In genomic region chr1:234315091-234315541, GRCh38 we compare ENCODE assay signal across 8 cellular contexts. TPM values are rescaled to one million over a fixed set of nuclear protein-coding genes. Genes with fewer than 3 reads are reported as not detected.
DNase-seq lines count a peak whose midpoint lies in the region; ATAC-seq and TF ChIP-seq lines count a peak whose summit lies in the region.
"Had no signal": no experiment of that assay in that cellular context is flagged by ENCODE, and none has a peak within 500 bp of the region (broad histone marks: within the 10 kb centered on the region; RNA-seq: fewer than 3 reads in every experiment).

No MANE protein-coding gene starts in this region.

- peaks cover 17% of the 10 kb centered on the region for H3K4me1 ChIP-seq in osteoblast (ENCODE audit: insufficient read depth, low read length)

- H3K4me2 ChIP-seq in osteoblast (ENCODE audit: insufficient read depth, low read length) = peak overlapping the region; percentile 6

- H3K36me3 ChIP-seq in osteoblast (ENCODE audit: insufficient read depth, low read length) = no peaks in the 10 kb centered on the region

- peaks cover 22% of the 10 kb centered on the region for H3K27me3 ChIP-seq in osteoblast (ENCODE audit: insufficient read depth, low read length)

- H3K79me2 ChIP-seq in osteoblast (ENCODE audit: insufficient read depth, low read length) = no peaks in the 10 kb centered on the region

- no peak overlapping the region for H3K4me3 ChIP-seq in osteoblast (ENCODE audit: insufficient read depth, low read length)
- H3K4me3 ChIP-seq: skin epidermis had no signal

- H3K9me3 ChIP-seq in osteoblast (ENCODE audit: low read depth, low read length) = no peaks in the 10 kb centered on the region

- DNase-seq in NAMALWA (ENCODE audit: low spot score) = peak; percentile 9
- DNase-seq in amniotic stem cell (lab: John Stamatoyannopoulos, UW) = peak; percentile 13
- peak; percentile 54 for DNase-seq in osteoblast (ENCODE audit: insufficient read length, low spot score, missing footprints)
- DNase-seq in retina = no peak
- no peak for DNase-seq in NCI-H510A (lab: John Stamatoyannopoulos, UW)
- no peak for DNase-seq in NCI-H1092 (lab: John Stamatoyannopoulos, UW)

- no peaks in the 10 kb centered on the region for H4K20me1 ChIP-seq in osteoblast (ENCODE audit: insufficient read depth, low read length)

- no peak overlapping the region for H3K27ac ChIP-seq in osteoblast (ENCODE audit: low read depth, low read length)

- TF ChIP-seq CTCF in osteoblast (IDR thresholded peaks at IDR 0.05; ENCODE audit: extremely low read depth, low read depth, low read length) = no peak

- peak; percentile 52 for ATAC-seq in GM19395 (IDR thresholded peaks at IDR 0.05; ENCODE audit: unreplicated experiment)

- H2AFZ ChIP-seq in osteoblast (ENCODE audit: low read length) = no peak overlapping the region

RNA-seq across cellular contexts. Expression of gene COA6, which starts 58.1 kb away (rescaled TPM):
- total RNA-seq in osteoblast = 11.8 and 20.3 TPM in 2 replicates

Comparison
In these comparisons a context has a peak if more than half of its experiments do, and no peak if none do; other contexts are left out.
1. DNase-seq: peak in NAMALWA (single experiment), amniotic stem cell (single experiment) and osteoblast (single experiment); none in retina (single experiment), NCI-H510A (single experiment) and NCI-H1092 (single experiment).